8 cellular contexts compared by ENCODE assay signal in genomic region chr6:52020961-52021570, GRCh38.
A peak's percentile ranks its signal among the peaks of the same experiment; 100 is the strongest.
DNase-seq lines count a peak whose midpoint lies in the region; ATAC-seq and TF ChIP-seq lines count a peak whose summit lies in the region.

No MANE protein-coding gene starts in this region.

- no peaks in the 10 kb centered on the region for H3K36me3 Mint-ChIP-seq in neural crest cell (ENCODE audit: low read depth)

- no peak overlapping the region for H3K4me3 Mint-ChIP-seq in neural crest cell

- no peaks in the 10 kb centered on the region for H3K36me3 ChIP-seq in aorta (ENCODE audit: control insufficient read depth in 1 of 2, insufficient read depth in 2 of 2, low read length in 1 of 2)

- intact Hi-C loops in aorta (cut with DNase I) = loop anchor here (5.0 to 10.0 kb wide), 3 partner anchors 164 to 1204 kb away; partner anchors contain the start of gene TFAP2B (in 1 of the 2)

- H3K27me3 ChIP-seq in aorta (ENCODE audit: control insufficient read depth in 1 of 2, insufficient read depth in 2 of 2, low read length in 1 of 2) = no peaks in the 10 kb centered on the region

- peak; percentile 5 for DNase-seq in GM04503 (ENCODE audit: low read depth)
- DNase-seq in NCI-H2227 treated with DMSO at 0.1 percent for 48 hours (lab: John Stamatoyannopoulos, UW) = peak; percentile 15
- peak; percentile 53 for DNase-seq in choroid plexus epithelial cell (ENCODE audit: low read depth)
- DNase-seq in neural crest cell (ENCODE audit: low read depth, low spot score) = no peak
- no peak for DNase-seq in activated gamma-delta T cell (lab: John Stamatoyannopoulos, UW)
- no peak for DNase-seq in aorta

- no peaks in the 10 kb centered on the region for H3K9me3 ChIP-seq in aorta (ENCODE audit: control insufficient read depth, low read length)

- H3K9me3 Mint-ChIP-seq in neural crest cell = no peaks in the 10 kb centered on the region

- H3K4me3 ChIP-seq in choroid plexus epithelial cell (ENCODE audit: low read depth, low read length) = no peak overlapping the region
- H3K4me3 ChIP-seq in aorta (ENCODE audit: low read length in 2 of 2) = no peak overlapping the region

- H3K27ac ChIP-seq in 22Rv1 (no peak overlapping the region), aorta (ENCODE audit: low read depth in 1 of 2, low read length in 2 of 2) (no peak overlapping the region)

- H3K27me3 Mint-ChIP-seq in neural crest cell (ENCODE audit: low read depth) = no peaks in the 10 kb centered on the region

- peak; percentile 79 for TF ChIP-seq CTCF in 22Rv1 (IDR thresholded peaks at IDR 0.05)
- peak; percentile 62 for TF ChIP-seq CTCF in choroid plexus epithelial cell (conservative IDR thresholded peaks at IDR 0.05; ENCODE audit: low read depth, low read length)
- TF ChIP-seq CTCF in neural crest cell (conservative IDR thresholded peaks at IDR 0.05) = peak; percentile 96

- no peaks in the 10 kb centered on the region for H3K4me1 ChIP-seq in aorta (ENCODE audit: control insufficient read depth in 1 of 2, insufficient read depth in 2 of 2, low read length in 2 of 2)

- 88 to 91% methylated on average over 2 of the region's 2 CpGs for WGBS in aorta, 2 donors

- H3K4me1 Mint-ChIP-seq in neural crest cell = peaks cover 9% of the 10 kb centered on the region

- no peak overlapping the region for H3K27ac Mint-ChIP-seq in neural crest cell (ENCODE audit: unreplicated experiment)

- ATAC-seq in HG03196 (IDR thresholded peaks at IDR 0.05; ENCODE audit: unreplicated experiment) (no peak), aorta (ENCODE audit: low FRiP score) (no peak)

Comparison
In these comparisons a context has a peak if more than half of its experiments do, and no peak if none do; other contexts are left out.
1. DNase-seq: peak in GM04503 (single experiment), NCI-H2227 treated with DMSO at 0.1 percent for 48 hours (single experiment) and choroid plexus epithelial cell (single experiment); none in neural crest cell (single experiment), activated gamma-delta T cell (single experiment) and aorta (0 of 2).
2. Peak in every context shown above with its lines, with median percentiles within 50 percentile points of each other: CTCF ChIP-seq.